Comparison of ENCODE assay signal across 12 cellular contexts in genomic region chr3:19598870-19599269, GRCh38.
A peak's percentile ranks its signal among the peaks of the same experiment; 100 is the strongest.
DNase-seq lines count a peak whose midpoint lies in the region; ATAC-seq and TF ChIP-seq lines count a peak whose summit lies in the region.
"Had no signal": no experiment of that assay in that cellular context is flagged by ENCODE, and none has a peak within 500 bp of the region (broad histone marks: within the 10 kb centered on the region; RNA-seq: fewer than 3 reads in every experiment).

No MANE protein-coding gene starts in this region.

- DNase-seq in adrenal gland (no peak), HK-2 (ENCODE audit: unreplicated experiment) (no peak), cerebellar cortex (ENCODE audit: low spot score) (no peak)
- DNase-seq in activated CD4-positive, CD25-positive, alpha-beta regulatory T cell treated with anti-CD3 and anti-CD28 coated beads, Interleukin-2, amount 50 U/mL, for 72 hours, result no peak
- DNase-seq: DMS79, lower lobe of right lung had no signal

- no peak overlapping the region for H3K27ac ChIP-seq in adrenal gland
- H3K27ac ChIP-seq: lower lobe of right lung had no signal

- TF ChIP-seq CTCF in adrenal gland (IDR thresholded peaks at IDR 0.05), result no peak

- H3K9me3 ChIP-seq in adrenal gland (replicated peaks in 1 of 3), result no peaks in the 10 kb centered on the region
- H3K9me3 ChIP-seq: lower lobe of right lung had no signal

- no peak for TF ChIP-seq POLR2A in adrenal gland (IDR thresholded peaks at IDR 0.05)

- no peaks in the 10 kb centered on the region for H3K4me1 ChIP-seq in adrenal gland (replicated peaks in 1 of 2)
- H3K4me1 ChIP-seq: lower lobe of right lung had no signal

- no peak overlapping the region for H3K4me3 ChIP-seq in adrenal gland
- H3K4me3 ChIP-seq: lower lobe of right lung had no signal

- no peaks in the 10 kb centered on the region for H3K27me3 ChIP-seq in adrenal gland

- 47 to 67% (median 56%) methylated on average over 2 of the region's 2 CpGs for WGBS in adrenal gland, 4 donors

- H3K36me3 ChIP-seq in adrenal gland (replicated peaks in 1 of 2), result no peaks in the 10 kb centered on the region
- H3K36me3 ChIP-seq: lower lobe of right lung had no signal

- intact Hi-C loops in adrenal gland (cut with DNase I), result no loop called here

- ATAC-seq in GM18519 (IDR thresholded peaks at IDR 0.05; ENCODE audit: low FRiP score, unreplicated experiment) (peak; percentile 89), GM21526 (IDR thresholded peaks at IDR 0.05; ENCODE audit: low FRiP score, unreplicated experiment) (peak; percentile 94), HG03039 (IDR thresholded peaks at IDR 0.05; ENCODE audit: unreplicated experiment) (peak; percentile 92), HG03571 (IDR thresholded peaks at IDR 0.05; ENCODE audit: unreplicated experiment) (peak; percentile 50)
- ATAC-seq: lower lobe of right lung, SK-N-SH treated with all-trans-retinoic acid at 6 μM for 48 hours, WTC11 had no signal
